ENCODE assay signal across 15 cellular contexts in genomic region chr3:188417329-188417728, GRCh38.
DNase-seq lines count a peak whose midpoint lies in the region; ATAC-seq and TF ChIP-seq lines count a peak whose summit lies in the region.
"Had no signal": no experiment of that assay in that cellular context is flagged by ENCODE, and none has a peak within 500 bp of the region (broad histone marks: within the 10 kb centered on the region; RNA-seq: fewer than 3 reads in every experiment).

No MANE protein-coding gene starts in this region.

- H3K4me3 ChIP-seq in GM12865 (ENCODE audit: low read depth, low read length) (no peak overlapping the region), mucosa of descending colon (no peak overlapping the region), brain microvascular endothelial cell (ENCODE audit: low read depth, low read length) (no peak overlapping the region)
- H3K4me3 ChIP-seq: lung had no signal

- no peak for TF ChIP-seq CTCF in 22Rv1 (IDR thresholded peaks at IDR 0.05)
- no peak for TF ChIP-seq CTCF in GM12865 (IDR thresholded peaks at IDR 0.05; ENCODE audit: insufficient read depth, low read depth, low read length, missing control alignments)
- TF ChIP-seq CTCF in activated B cell treated with CpG ODN at 0.5 μM for 24 hours (IDR thresholded peaks at IDR 0.05) = no peak
- TF ChIP-seq CTCF in mucosa of descending colon (IDR thresholded peaks at IDR 0.05) = no peak
- no peak for TF ChIP-seq CTCF in brain microvascular endothelial cell (IDR thresholded peaks at IDR 0.05; ENCODE audit: low read depth, low read length, missing control alignments)
- TF ChIP-seq CTCF in omental fat pad (IDR thresholded peaks at IDR 0.05) = no peak

- DNase-seq in GM12865 (ENCODE audit: low read depth) (peak; percentile 34), activated B cell treated with CpG ODN at 0.5 μM for 24 hours (no peak), mucosa of descending colon (no peak), brain microvascular endothelial cell (no peak), omental fat pad (ENCODE audit: low spot score) (no peak), UCSD-AML1 (lab: John Stamatoyannopoulos, UW; ENCODE audit: unreplicated experiment) (no peak), NCI-H2196 (lab: John Stamatoyannopoulos, UW; ENCODE audit: unreplicated experiment) (no peak)
- DNase-seq: activated CD4-positive, alpha-beta memory T cell treated with anti-CD3 and anti-CD28 coated beads, Interleukin-2, amount 10 ng/mL, durations not matched to agents 7 days and 5 days; aorta; dermis blood vessel endothelial cell; NCI-H2171 treated with DMSO at 0.1 percent for 48 hours; nephron progenitor cell; stimulated activated CD4-positive, alpha-beta T cell treated with anti-CD3 and anti-CD28 coated beads, Interleukin-4, amount 100 ng/mL, for 24 hours had no signal

- H3K4me1 ChIP-seq in mucosa of descending colon (ENCODE audit: low read depth) = peaks cover 7% of the 10 kb centered on the region

- peak; percentile 21 for ATAC-seq in activated B cell treated with CpG ODN at 0.5 μM for 24 hours (ENCODE audit: low read depth)
- peak; percentile 59 for ATAC-seq in mucosa of descending colon
- no peak for ATAC-seq in omental fat pad (ENCODE audit: low FRiP score)

- H3K27me3 ChIP-seq in brain microvascular endothelial cell (replicated peaks) = no peaks in the 10 kb centered on the region

- intact Hi-C loops in activated B cell treated with CpG ODN at 0.5 μM for 24 hours (cut with micrococcal nuclease) = loop anchor here (1.0 kb wide), 3 partner anchors 9 to 22 kb away; no protein-coding TSS in a partner anchor
- intact Hi-C loops in mucosa of descending colon (cut with DNase I, micrococcal nuclease) = no loop called here

- peaks cover 2% of the 10 kb centered on the region for H3K9me3 Mint-ChIP-seq in activated B cell treated with CpG ODN at 0.5 μM for 24 hours
- H3K9me3 Mint-ChIP-seq: activated CD4-positive, alpha-beta memory T cell treated with anti-CD3 and anti-CD28 coated beads, Interleukin-2, amount 10 ng/mL, durations not matched to agents 7 days and 5 days; nephron progenitor cell had no signal

- H3K27ac ChIP-seq in 22Rv1 (peak overlapping the region; percentile 52), brain microvascular endothelial cell (no peak overlapping the region)

- H3K36me3 Mint-ChIP-seq in activated B cell treated with CpG ODN at 0.5 μM for 24 hours (ENCODE audit: low read depth) = no peaks in the 10 kb centered on the region

- CTCF ChIA-PET in activated B cell treated with CpG ODN at 0.5 μM for 24 hours (lab: Charles Lee) = interaction anchor here (0.7 to 1.4 kb wide), 4 partner anchors 16 to 670 kb away, joined by 3 to 7 read pairs (median 3); no protein-coding TSS in a partner anchor

- H3K36me3 ChIP-seq in mucosa of descending colon (ENCODE audit: low read depth) (no peaks in the 10 kb centered on the region), brain microvascular endothelial cell (replicated peaks) (no peaks in the 10 kb centered on the region)

- POLR2A ChIA-PET in activated B cell treated with CpG ODN at 0.5 μM for 24 hours (lab: Charles Lee) = interaction anchor here (0.6 to 1.9 kb wide), 15 partner anchors 14 to 679 kb away, joined by 3 to 17 read pairs (median 3); partner anchors contain the start of gene BCL6

- peaks cover 58% of the 10 kb centered on the region for H3K4me1 Mint-ChIP-seq in activated B cell treated with CpG ODN at 0.5 μM for 24 hours
- H3K4me1 Mint-ChIP-seq: nephron progenitor cell had no signal

- H3K4me3 Mint-ChIP-seq in activated B cell treated with CpG ODN at 0.5 μM for 24 hours = peak overlapping the region; percentile 50
- H3K4me3 Mint-ChIP-seq: activated CD4-positive, alpha-beta memory T cell treated with anti-CD3 and anti-CD28 coated beads, Interleukin-2, amount 10 ng/mL, durations not matched to agents 7 days and 5 days; nephron progenitor cell had no signal

- in situ Hi-C loops in brain microvascular endothelial cell (cut with HindIII; ENCODE audit: low pct_ligation_motif_present, low sequenced_read_pairs) = no loop called here

- H3K9me3 ChIP-seq in mucosa of descending colon = no peaks in the 10 kb centered on the region

- H3K27ac Mint-ChIP-seq in activated B cell treated with CpG ODN at 0.5 μM for 24 hours = peak overlapping the region; percentile 86
- H3K27ac Mint-ChIP-seq: nephron progenitor cell had no signal

- H3K27me3 Mint-ChIP-seq in activated B cell treated with CpG ODN at 0.5 μM for 24 hours = no peaks in the 10 kb centered on the region
- H3K27me3 Mint-ChIP-seq: activated CD4-positive, alpha-beta memory T cell treated with anti-CD3 and anti-CD28 coated beads, Interleukin-2, amount 10 ng/mL, durations not matched to agents 7 days and 5 days had no signal
